In the genomic region with DNA sequence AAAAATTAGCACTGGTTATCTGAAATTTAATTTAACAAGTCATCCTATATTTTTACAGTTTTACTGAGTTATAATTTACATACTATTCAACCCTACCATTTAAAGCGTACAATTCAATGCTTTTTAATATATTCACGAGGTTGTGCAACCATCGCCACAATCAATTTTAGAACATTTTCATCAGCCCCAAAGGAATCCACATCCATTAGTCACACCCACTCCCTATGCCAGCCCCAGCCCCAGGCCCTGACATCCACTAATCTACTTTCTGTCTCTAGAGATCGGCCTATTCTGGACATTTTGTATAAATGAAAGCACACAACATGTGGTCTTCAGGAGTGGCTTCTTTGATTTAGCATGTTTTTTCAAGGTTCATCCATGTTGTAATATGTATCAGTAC, we compare ENCODE assay signal across 19 cellular contexts.
DNase-seq lines count a peak whose midpoint lies in the region; ATAC-seq and TF ChIP-seq lines count a peak whose summit lies in the region.
"Had no signal": no experiment of that assay in that cellular context is flagged by ENCODE, and none has a peak within 500 bp of the region (broad histone marks: within the 10 kb centered on the region; RNA-seq: fewer than 3 reads in every experiment).

No MANE protein-coding gene starts in this region.

- no CpG with 5 or more reads among the region's 4 CpGs for WGBS in trophoblast cell (ENCODE audit: extremely low coverage, insufficient coverage, insufficient read length)
- WGBS in spleen, 5 donors, result 94 to 99% (median 95%) methylated on average over 4 of the region's 4 CpGs

- no peaks in the 10 kb centered on the region for H3K36me3 ChIP-seq in RWPE2 (ENCODE audit: low read depth)
- H3K36me3 ChIP-seq in trophoblast cell (ENCODE audit: control insufficient read depth in 1 of 2, insufficient read depth in 2 of 2, low read length in 2 of 2), result no peaks in the 10 kb centered on the region
- H3K36me3 ChIP-seq in spleen, result no peaks in the 10 kb centered on the region
- H3K36me3 ChIP-seq in effector memory CD4-positive, alpha-beta T cell (ENCODE audit: control insufficient read depth, insufficient read depth, low read length), result no peaks in the 10 kb centered on the region
- H3K36me3 ChIP-seq: BE2C, neutrophil, thoracic aorta had no signal

- no peak overlapping the region for H3K4me3 ChIP-seq in RWPE2 (ENCODE audit: severe bottlenecking)
- no peak overlapping the region for H3K4me3 ChIP-seq in trophoblast cell (ENCODE audit: low read depth, low read length)
- H3K4me3 ChIP-seq in spleen, result no peak overlapping the region
- no peak overlapping the region for H3K4me3 ChIP-seq in effector memory CD4-positive, alpha-beta T cell (ENCODE audit: insufficient read depth, low read depth, low read length, poor library complexity, severe bottlenecking)
- H3K4me3 ChIP-seq: thoracic aorta had no signal

- no peak overlapping the region for H2AFZ ChIP-seq in trophoblast cell (ENCODE audit: insufficient read depth, low read length, poor library complexity)

- H2BK12ac ChIP-seq in trophoblast cell (ENCODE audit: low read length), result no peak overlapping the region

- H3K27ac ChIP-seq in RWPE2 (ENCODE audit: poor library complexity, severe bottlenecking), result peak overlapping the region; percentile 90
- H3K27ac ChIP-seq in epithelial cell of prostate, result peak overlapping the region; percentile 90
- H3K27ac ChIP-seq in trophoblast cell (ENCODE audit: low read depth, low read length), result no peak overlapping the region
- H3K27ac ChIP-seq in spleen, result no peak overlapping the region
- no peak overlapping the region for H3K27ac ChIP-seq in effector memory CD4-positive, alpha-beta T cell (ENCODE audit: insufficient read depth, low read length, poor library complexity, severe bottlenecking)
- H3K27ac ChIP-seq: neutrophil, thoracic aorta had no signal

- H3K9ac ChIP-seq in trophoblast cell (ENCODE audit: low read length), result no peak overlapping the region

- no peak overlapping the region for H3K23ac ChIP-seq in trophoblast cell (ENCODE audit: low read length)

- no peak overlapping the region for H2BK120ac ChIP-seq in trophoblast cell (ENCODE audit: insufficient read depth, low read length, poor library complexity)

- H4K12ac ChIP-seq in trophoblast cell (ENCODE audit: low read depth, low read length), result no peak overlapping the region

- intact Hi-C loops in spleen (cut with DNase I; ENCODE audit: low total_unique reads), result no loop called here

- ATAC-seq in RWPE2 (ENCODE audit: low read depth), result peak; percentile 82
- no peak for ATAC-seq in HG03442 (IDR thresholded peaks at IDR 0.05; ENCODE audit: unreplicated experiment)
- ATAC-seq: activated naive CD4-positive, alpha-beta T cell treated with anti-CD3 and anti-CD28 coated beads, Interleukin-2, amount 50 U/mL, for 72 hours; HCT116 had no signal

- H2BK5ac ChIP-seq in trophoblast cell (ENCODE audit: low read depth, low read length, poor library complexity), result no peak overlapping the region

- H3K9me3 ChIP-seq in RWPE2 (ENCODE audit: severe bottlenecking) (no peaks in the 10 kb centered on the region), trophoblast cell (ENCODE audit: insufficient read depth, low read depth, low read length) (no peaks in the 10 kb centered on the region), spleen (no peaks in the 10 kb centered on the region)
- H3K9me3 ChIP-seq in effector memory CD4-positive, alpha-beta T cell (ENCODE audit: control insufficient read depth, low read length), result no peaks in the 10 kb centered on the region
- H3K9me3 ChIP-seq: BE2C, neutrophil, thoracic aorta had no signal

- no peak overlapping the region for H3K14ac ChIP-seq in trophoblast cell (ENCODE audit: low read length)

- no peak for TF ChIP-seq CTCF in RWPE2 (IDR thresholded peaks at IDR 0.05; ENCODE audit: poor library complexity, severe bottlenecking)
- no peak for TF ChIP-seq CTCF in spleen (IDR thresholded peaks at IDR 0.05 in 8 of 11, conservative IDR thresholded peaks at IDR 0.05 in 3 of 11)

- no peak overlapping the region for H3K4me2 ChIP-seq in trophoblast cell (ENCODE audit: low read length)

- no peak overlapping the region for H2AK5ac ChIP-seq in trophoblast cell (ENCODE audit: low read length)

- H4K91ac ChIP-seq in trophoblast cell (ENCODE audit: low read depth, low read length), result no peak overlapping the region

- H3K18ac ChIP-seq in trophoblast cell (ENCODE audit: low read length), result no peak overlapping the region

- DNase-seq in HCEC 1CT (peak; percentile 82), RWPE2 (ENCODE audit: low spot score) (peak; percentile 80), epithelial cell of prostate (ENCODE audit: low read depth, low spot score) (peak; percentile 12), trophoblast cell (peak; percentile 71 to 85), spleen (no peak), C1 segment of cervical spinal cord (lab: John Stamatoyannopoulos, UW) (no peak)
- no peak for DNase-seq in effector memory CD4-positive, alpha-beta T cell
- DNase-seq: activated CD4-positive, alpha-beta T cell treated with anti-CD3 and anti-CD28 coated beads, Interleukin-2, amount 50 U/mL, for 1 hour; activated T-cell treated with anti-CD3 and anti-CD28 coated beads, Interleukin-2, amount 50 U/mL, for 1 hour; DMS 273 treated with DMSO at 0.1 percent for 48 hours; kidney glomerular epithelial cell; MM.1S; NCI-H510A had no signal

- TF ChIP-seq POLR2A in spleen (IDR thresholded peaks at IDR 0.05), result no peak

- H3K4ac ChIP-seq in trophoblast cell (ENCODE audit: low read depth, low read length), result no peak overlapping the region

- no peak overlapping the region for H4K8ac ChIP-seq in trophoblast cell (ENCODE audit: low read depth, low read length)

- no peaks in the 10 kb centered on the region for H3K79me2 ChIP-seq in trophoblast cell (ENCODE audit: control insufficient read depth, insufficient read depth, low read length, poor library complexity)

- H3K4me1 ChIP-seq in RWPE2 (ENCODE audit: insufficient read depth, poor library complexity, severe bottlenecking) (peaks cover 44% of the 10 kb centered on the region), trophoblast cell (ENCODE audit: control insufficient read depth in 1 of 2, insufficient read depth in 2 of 2, low read length in 2 of 2) (peaks cover 0 to 2% of the 10 kb centered on the region in 2 experiments), spleen (peaks cover 0 to 10% (median 0%) of the 10 kb centered on the region in 6 donors)
- H3K4me1 ChIP-seq in effector memory CD4-positive, alpha-beta T cell (ENCODE audit: control insufficient read depth, insufficient read depth, low read length, poor library complexity, severe bottlenecking), result no peaks in the 10 kb centered on the region
- H3K4me1 ChIP-seq: BE2C had no signal

- H3K27me3 ChIP-seq in RWPE2 (ENCODE audit: insufficient read depth, poor library complexity, severe bottlenecking) (no peaks in the 10 kb centered on the region), trophoblast cell (ENCODE audit: insufficient read depth, low read length) (no peaks in the 10 kb centered on the region), spleen (replicated peaks in 1 of 7) (no peaks in the 10 kb centered on the region)
- no peaks in the 10 kb centered on the region for H3K27me3 ChIP-seq in effector memory CD4-positive, alpha-beta T cell (replicated peaks; ENCODE audit: control insufficient read depth, insufficient read depth, low read length, poor library complexity, severe bottlenecking)
- H3K27me3 ChIP-seq: BE2C, neutrophil had no signal

- no peaks in the 10 kb centered on the region for H3K79me1 ChIP-seq in trophoblast cell (ENCODE audit: low read length)

Comparison
In these comparisons a context has a peak if more than half of its experiments do, and no peak if none do; other contexts are left out.
1. DNase-seq: peak in HCEC 1CT (single experiment), RWPE2 (single experiment), epithelial cell of prostate (single experiment) and trophoblast cell (2 of 2); none in spleen (single experiment), C1 segment of cervical spinal cord (0 of 14) and effector memory CD4-positive, alpha-beta T cell (0 of 3).
2. H3K27ac ChIP-seq: peak in RWPE2 (single experiment) and epithelial cell of prostate (single experiment); none in trophoblast cell (single experiment), spleen (0 of 8) and effector memory CD4-positive, alpha-beta T cell (single experiment).